Comparison of ENCODE assay signal across 1 cellular context in genomic region chr17:58232707-58233156, GRCh38.
TF ChIP-seq lines count a peak whose summit lies in the region.

No MANE protein-coding gene starts in this region.

TF ChIP-seq in GM12878, 131 proteins besides CTCF, POLR2A, EP300 and RAD21 (continued from another document and continues in another):
- TF ChIP-seq ZNF687 (IDR thresholded peaks at IDR 0.05) (peak; percentile 98), IKZF2 (IDR thresholded peaks at IDR 0.05) (peak; percentile 86 to 87), SIN3A (IDR thresholded peaks at IDR 0.05; ENCODE audit: low read depth, low read length) (no peak), SUZ12 (IDR thresholded peaks at IDR 0.05; ENCODE audit: unreplicated experiment) (no peak), SMARCA5 (IDR thresholded peaks at IDR 0.05) (peak; percentile 39; the same call in 1 of the 2 replicates), GABPA (IDR thresholded peaks at IDR 0.05; ENCODE audit: low read depth) (no peak), CREB1 (IDR thresholded peaks at IDR 0.05; ENCODE audit: low read depth) (peak; percentile 96), DPF2 (IDR thresholded peaks at IDR 0.05) (peak; percentile 69), ASH2L (IDR thresholded peaks at IDR 0.05; ENCODE audit: borderline replicate concordance, low read depth) (no peak), MTA2 (IDR thresholded peaks at IDR 0.05; ENCODE audit: low read depth) (peak; percentile 47; the same call in 1 of the 2 replicates), PKNOX1 (IDR thresholded peaks at IDR 0.05) (no peak), MYC (IDR thresholded peaks at IDR 0.05; ENCODE audit: insufficient read depth, insufficient read length, insufficient replicate concordance, low read length, severe bottlenecking) (no peak), SMAD1 (IDR thresholded peaks at IDR 0.05; ENCODE audit: low read depth, partially characterized antibody) (peak; percentile 24), STAT3 (IDR thresholded peaks at IDR 0.05; ENCODE audit: low read depth, low read length) (no peak), SPI1 (IDR thresholded peaks at IDR 0.05; ENCODE audit: borderline replicate concordance, insufficient read depth, low read depth, low read length) (peak; percentile 61; the same call in 1 of the 2 replicates), POLR2AphosphoS2 (IDR thresholded peaks at IDR 0.05; ENCODE audit: low read depth, low read length) (no peak), REST (IDR thresholded peaks at IDR 0.05; ENCODE audit: low read depth, low read length) (no peak), RBBP5 (conservative IDR thresholded peaks at IDR 0.05) (no peak), MTA3 (IDR thresholded peaks at IDR 0.05; ENCODE audit: borderline replicate concordance, low read length) (0 out of 2 replicates have a peak, but pooled peaks have one; percentile 21), SRF (IDR thresholded peaks at IDR 0.05; ENCODE audit: low read depth in 2 of 2, low read length in 2 of 2) (no peak), BMI1 (IDR thresholded peaks at IDR 0.05; ENCODE audit: borderline replicate concordance) (no peak), BRCA1 (IDR thresholded peaks at IDR 0.05; ENCODE audit: low read depth, low read length) (no peak), SMC3 (IDR thresholded peaks at IDR 0.05; ENCODE audit: borderline replicate concordance, low read length) (no peak), BHLHE40 (IDR thresholded peaks at IDR 0.05; ENCODE audit: borderline replicate concordance in 1 of 2, low read depth in 2 of 2, low read length in 1 of 2) (peak; percentile 68 to 78; a peak in 2 of 4 replicates), ETV6 (conservative IDR thresholded peaks at IDR 0.05 in 1 of 2, IDR thresholded peaks at IDR 0.05 in 1 of 2; ENCODE audit: borderline replicate concordance in 1 of 2, low read depth in 1 of 2) (peak in 1 of 2 experiments; percentile 91; a peak in 2 of 4 replicates), ZNF24 (IDR thresholded peaks at IDR 0.05) (no peak), TCF12 (IDR thresholded peaks at IDR 0.05; ENCODE audit: low read depth, low read length) (no peak), IRF3 (IDR thresholded peaks at IDR 0.05) (no peak), RCOR1 (conservative IDR thresholded peaks at IDR 0.05; ENCODE audit: low read depth, low read length) (no peak), NKRF (conservative IDR thresholded peaks at IDR 0.05) (no peak), ZZZ3 (IDR thresholded peaks at IDR 0.05; ENCODE audit: control insufficient read depth, insufficient read length, low read depth) (no peak), CBFB (IDR thresholded peaks at IDR 0.05; ENCODE audit: low read depth) (peak; percentile 62; the same call in 1 of the 2 replicates), NFXL1 (IDR thresholded peaks at IDR 0.05; ENCODE audit: borderline replicate concordance) (no peak), CREM (IDR thresholded peaks at IDR 0.05; ENCODE audit: low read depth) (peak; percentile 88), TARDBP (IDR thresholded peaks at IDR 0.05; ENCODE audit: borderline replicate concordance) (no peak), BCLAF1 (IDR thresholded peaks at IDR 0.05) (no peak), KAT2A (conservative IDR thresholded peaks at IDR 0.05; ENCODE audit: control insufficient read depth, low read depth, low read length) (no peak), SKIL (IDR thresholded peaks at IDR 0.05; ENCODE audit: low read depth, poor library complexity, severe bottlenecking) (peak; percentile 75), E2F4 (IDR thresholded peaks at IDR 0.05; ENCODE audit: low read depth, low read length) (no peak), NR2C1 (IDR thresholded peaks at IDR 0.05) (no peak), FOXM1 (IDR thresholded peaks at IDR 0.05; ENCODE audit: low read depth, low read length) (no peak), EED (IDR thresholded peaks at IDR 0.05; ENCODE audit: low read depth) (peak; percentile 79), FOXK2 (IDR thresholded peaks at IDR 0.05) (no peak), STAT1 (conservative IDR thresholded peaks at IDR 0.05) (no peak), MXI1 (IDR thresholded peaks at IDR 0.05; ENCODE audit: low read depth, low read length) (no peak), ATF7 (IDR thresholded peaks at IDR 0.05; ENCODE audit: low read depth) (peak; percentile 90)
